In genomic region chrX:71118985-71119535, GRCh38 we compare ENCODE assay signal across 7 cellular contexts. TPM values are rescaled to one million over a fixed set of nuclear protein-coding genes. Genes with fewer than 3 reads are reported as not detected.
DNase-seq lines count a peak whose midpoint lies in the region; ATAC-seq, FAIRE-seq and TF ChIP-seq lines count a peak whose summit lies in the region.

No MANE protein-coding gene starts in this region.

- FAIRE-seq in pancreas (lab: Jason Lieb, UNC), result no peak

- TF ChIP-seq CTCF in fibroblast of lung (conservative IDR thresholded peaks at IDR 0.05 in 1 of 2, IDR thresholded peaks at IDR 0.05 in 1 of 2; ENCODE audit: low read depth in 1 of 2, low read length in 2 of 2) (no peak), pancreas (IDR thresholded peaks at IDR 0.05) (no peak)

- no peak overlapping the region for H3K27ac ChIP-seq in SK-N-MC
- H3K27ac ChIP-seq in fibroblast of lung (ENCODE audit: insufficient read depth, low read length), result no peak overlapping the region
- H3K27ac ChIP-seq in pancreas, result peak overlapping the region in 2 of 4 donors; percentile 50 to 67

- intact Hi-C loops in pancreas (cut with DNase I), result no loop called here

- WGBS in pancreas, 2 donors, result 2 to 25% methylated on average over 15 to 17 of the region's 17 CpGs

- peak overlapping the region; percentile 49 for H2AFZ ChIP-seq in fibroblast of lung (ENCODE audit: low read length)

- peak overlapping the region; percentile 55 for H3K4me3 ChIP-seq in H7 (ENCODE audit: insufficient read depth, low read depth, low read length)
- peak overlapping the region; percentile 82 for H3K4me3 ChIP-seq in SK-N-MC
- peak overlapping the region; percentile 63 to 73 (median 70) for H3K4me3 ChIP-seq in fibroblast of lung (replicated peaks in 1 of 4; ENCODE audit: control extremely low read depth in 1 of 4, insufficient read depth in 1 of 4, low read depth in 3 of 4, low read length in 4 of 4)
- H3K4me3 ChIP-seq in pancreas, result peak overlapping the region; percentile 21 to 46 (median 34)

- ATAC-seq in pancreas, result peak; percentile 21 to 53 (median 41)

- H3K4me1 ChIP-seq in fibroblast of lung (ENCODE audit: control insufficient read depth, extremely low read depth, insufficient read depth, low read length), result no peaks in the 10 kb centered on the region
- no peaks in the 10 kb centered on the region for H3K4me1 ChIP-seq in pancreas

- peak overlapping the region; percentile 85 for H3K4me2 ChIP-seq in fibroblast of lung (ENCODE audit: extremely low read depth, insufficient read depth, low read length)

- no peaks in the 10 kb centered on the region for H4K20me1 ChIP-seq in fibroblast of lung (ENCODE audit: control insufficient read depth, extremely low read depth, insufficient read depth, low read length)

- H3K9me3 ChIP-seq in SK-N-MC (ENCODE audit: low read depth, low read length) (no peaks in the 10 kb centered on the region), fibroblast of lung (ENCODE audit: control insufficient read depth, insufficient read depth, low read depth, low read length) (no peaks in the 10 kb centered on the region), pancreas (no peaks in the 10 kb centered on the region)

- DNase-seq in H7, result no peak
- no peak for DNase-seq in SK-N-MC (ENCODE audit: low read depth, low spot score)
- no peak for DNase-seq in fibroblast of lung (ENCODE audit: low read depth in 2 of 2)
- DNase-seq in pancreas, result no peak
- DNase-seq in LoVo (ENCODE audit: low spot score), result no peak
- DNase-seq in NCI-H526 treated with DMSO at 0.1 percent for 48 hours (lab: John Stamatoyannopoulos, UW), result no peak
- DNase-seq in Kasumi-1 (lab: John Stamatoyannopoulos, UW), result no peak

- H3K79me2 ChIP-seq in fibroblast of lung (ENCODE audit: control insufficient read depth, insufficient read depth, low read length), result peaks cover 2% of the 10 kb centered on the region

- H3K9ac ChIP-seq in SK-N-MC (ENCODE audit: insufficient read length), result peak overlapping the region; percentile 88
- peak overlapping the region; percentile 77 for H3K9ac ChIP-seq in fibroblast of lung (ENCODE audit: insufficient read depth, low read length)

- peaks cover 2% of the 10 kb centered on the region; the same call in 1 of the 2 replicates for H3K27me3 ChIP-seq in H7 (ENCODE audit: control insufficient read depth, insufficient read depth, low read length)
- no peaks in the 10 kb centered on the region for H3K27me3 ChIP-seq in fibroblast of lung (ENCODE audit: control insufficient read depth, insufficient read depth, low read length)
- H3K27me3 ChIP-seq in pancreas, result no peaks in the 10 kb centered on the region

- H3K36me3 ChIP-seq in H7 (replicated peaks; ENCODE audit: control insufficient read depth, insufficient read depth, low read length) (peaks cover 1% of the 10 kb centered on the region), SK-N-MC (ENCODE audit: insufficient read depth, low read length) (peaks cover 36% of the 10 kb centered on the region; the same call in 1 of the 2 replicates), fibroblast of lung (ENCODE audit: control insufficient read depth, insufficient read depth, low read length) (peaks cover 15% of the 10 kb centered on the region), pancreas (peaks cover 0 to 9% (median 0%) of the 10 kb centered on the region in 3 donors)

RNA-seq across cellular contexts. Expression of gene MED12, which starts 0.7 kb away (rescaled TPM):
- total RNA-seq in H7 (2014; rRNA removed; shearing (Covaris generic)), result 19.0 and 24.1 TPM in 2 replicates
- 17.5 and 33.2 TPM in 2 replicates for total RNA-seq in fibroblast of lung
- polyA plus RNA-seq in fibroblast of lung, result 6.4 and 7.2 TPM in 2 replicates
- polyA plus RNA-seq in fibroblast of lung (2012), result 13.0 and 14.5 TPM in 2 replicates
- polyA minus RNA-seq in fibroblast of lung (ENCODE audit: low replicate concordance), result 334 and 362 TPM in 2 replicates
- total RNA-seq in pancreas, result 10 to 100 TPM; 12.2 to 25.7 (median 18.8) TPM
- polyA plus RNA-seq in pancreas, result 10 to 100 TPM; 12.8 to 15.9 TPM

RNA-seq across cellular contexts. Expression of gene IL2RG, which starts 7.7 kb away (rescaled TPM):
- not detected in 2 replicates for total RNA-seq in H7 (2014; rRNA removed; shearing (Covaris generic))
- not detected in 2 replicates for total RNA-seq in fibroblast of lung
- not detected in 2 replicates for polyA plus RNA-seq in fibroblast of lung
- not detected in 2 replicates for polyA plus RNA-seq in fibroblast of lung (2012)
- not detected in 2 replicates for polyA minus RNA-seq in fibroblast of lung (ENCODE audit: low replicate concordance)
- 1 to 10 TPM in 4 of 6 donors, under 1 TPM in 2; 0.19 to 4.4 (median 1.8) TPM for total RNA-seq in pancreas
- polyA plus RNA-seq in pancreas, result 1 to 10 TPM; 1.1 to 1.3 TPM

RNA-seq across cellular contexts. Expression of gene CXorf65, which starts 12.5 kb away (rescaled TPM):
- 3.8 TPM in 1 of 2 replicates, not detected in the other for total RNA-seq in H7 (2014; rRNA removed; shearing (Covaris generic))
- not detected in 2 replicates for total RNA-seq in fibroblast of lung
- polyA plus RNA-seq in fibroblast of lung, result not detected in 2 replicates
- polyA plus RNA-seq in fibroblast of lung (2012), result not detected in 2 replicates
- polyA minus RNA-seq in fibroblast of lung (ENCODE audit: low replicate concordance), result not detected in 2 replicates
- total RNA-seq in pancreas, result not detected
- not detected for polyA plus RNA-seq in pancreas

RNA-seq across cellular contexts. Expression of gene FOXO4, which starts 23.4 kb away (rescaled TPM):
- total RNA-seq in H7 (2014; rRNA removed; shearing (Covaris generic)), result 15.4 and 18.6 TPM in 2 replicates
- total RNA-seq in fibroblast of lung, result 6.9 and 7.4 TPM in 2 replicates
- 1.5 and 2.3 TPM in 2 replicates for polyA plus RNA-seq in fibroblast of lung
- 3.2 and 6.8 TPM in 2 replicates for polyA plus RNA-seq in fibroblast of lung (2012)
- 5.3 and 11.1 TPM in 2 replicates for polyA minus RNA-seq in fibroblast of lung (ENCODE audit: low replicate concordance)
- 10 to 100 TPM in 5 of 6 donors, 1 to 10 TPM in 1; 8.9 to 20.0 (median 14.6) TPM for total RNA-seq in pancreas
- 1 to 10 TPM; 7.5 to 8.5 TPM for polyA plus RNA-seq in pancreas

RNA-seq across cellular contexts. Expression of gene NLGN3, which starts 25.6 kb away (rescaled TPM):
- total RNA-seq in H7 (2014; rRNA removed; shearing (Covaris generic)), result 2.9 and 4.6 TPM in 2 replicates
- 0.51 and 0.83 TPM in 2 replicates for total RNA-seq in fibroblast of lung
- polyA plus RNA-seq in fibroblast of lung, result 0.41 and 0.71 TPM in 2 replicates
- 0.44 and 0.63 TPM in 2 replicates for polyA plus RNA-seq in fibroblast of lung (2012)
- polyA minus RNA-seq in fibroblast of lung (ENCODE audit: low replicate concordance), result 0.43 and 1.9 TPM in 2 replicates
- under 1 TPM; 0.04 to 0.56 (median 0.21) TPM for total RNA-seq in pancreas
- under 1 TPM; 0.11 to 0.33 TPM for polyA plus RNA-seq in pancreas
